Comparison of ENCODE assay signal across 16 cellular contexts in genomic region chr2:101790416-101790815, GRCh38.
DNase-seq lines count a peak whose midpoint lies in the region; ATAC-seq and TF ChIP-seq lines count a peak whose summit lies in the region.
"Had no signal": no experiment of that assay in that cellular context is flagged by ENCODE, and none has a peak within 500 bp of the region (broad histone marks: within the 10 kb centered on the region; RNA-seq: fewer than 3 reads in every experiment).

No MANE protein-coding gene starts in this region.

- peaks cover 2 to 83% (median 67%) of the 10 kb centered on the region in 12 donors for H3K4me1 ChIP-seq in heart left ventricle
- peaks cover 3% of the 10 kb centered on the region for H3K4me1 ChIP-seq in right cardiac atrium (ENCODE audit: control insufficient read depth, insufficient read depth, low read length)
- H3K4me1 ChIP-seq in muscle layer of colon (ENCODE audit: insufficient read depth, low read length), result peaks cover 36% of the 10 kb centered on the region

- TF ChIP-seq CTCF in heart left ventricle (IDR thresholded peaks at IDR 0.05) (no peak), type B pancreatic cell (conservative IDR thresholded peaks at IDR 0.05) (no peak)

- H3K9me3 Mint-ChIP-seq in type B pancreatic cell, result no peaks in the 10 kb centered on the region
- H3K9me3 Mint-ChIP-seq: activated naive CD8-positive, alpha-beta T cell treated with anti-CD3 and anti-CD28 coated beads, Interleukin-2, amount 10 ng/mL, durations not matched to agents 7 days and 5 days; immature natural killer cell; T-helper 2 cell treated with Interferon-gamma antibody and Interleukin-4, amounts not matched to agents 5 μg/mL and 100 μg/mL, for 36 hours had no signal

- H3K27me3 ChIP-seq in heart left ventricle (no peaks in the 10 kb centered on the region), right cardiac atrium (ENCODE audit: control insufficient read depth, insufficient read depth) (no peaks in the 10 kb centered on the region), muscle layer of colon (ENCODE audit: control insufficient read depth in 1 of 2, insufficient read depth in 2 of 2, low read length in 2 of 2) (no peaks in the 10 kb centered on the region)

- no peak for ATAC-seq in heart left ventricle
- no peak for ATAC-seq in right cardiac atrium

- H3K4me3 ChIP-seq in heart left ventricle (no peak overlapping the region), right cardiac atrium (ENCODE audit: low read length) (no peak overlapping the region), muscle layer of colon (ENCODE audit: low read depth in 1 of 2, low read length in 2 of 2) (no peak overlapping the region)

- intact Hi-C loops in heart left ventricle (cut with DNase I), result loop anchor here in 2 of 10 donors (5.0 kb wide), 1 partner anchor 37 kb away; no protein-coding TSS in a partner anchor
- intact Hi-C loops in right cardiac atrium (cut with DNase I), result no loop called here
- intact Hi-C loops in posterior vena cava (cut with DNase I), result no loop called here

- peaks cover 62% of the 10 kb centered on the region for H3K4me1 Mint-ChIP-seq in type B pancreatic cell (ENCODE audit: unreplicated experiment)

- WGBS in heart left ventricle, 4 donors, result 66 to 76% (median 68%) methylated on average over 5 of the region's 5 CpGs
- WGBS in right cardiac atrium, result 61% methylated on average over 5 of the region's 5 CpGs

- H3K36me3 ChIP-seq in heart left ventricle (peaks cover 0 to 4% (median 0%) of the 10 kb centered on the region in 9 donors), muscle layer of colon (ENCODE audit: insufficient read depth, low read length) (no peaks in the 10 kb centered on the region)

- H3K27ac ChIP-seq in heart left ventricle, result peak overlapping the region in 10 of 12 donors; percentile 5 to 66 (median 46)
- H3K27ac ChIP-seq in right cardiac atrium (ENCODE audit: low read length), result no peak overlapping the region
- H3K27ac ChIP-seq in cingulate gyrus (ENCODE audit: low read depth, low read length), result peak overlapping the region; percentile 56
- H3K27ac ChIP-seq in muscle layer of colon (ENCODE audit: low read depth, low read length), result peak overlapping the region; percentile 56
- H3K27ac ChIP-seq: RWPE1 had no signal

- no peak for TF ChIP-seq POLR2A in heart left ventricle (IDR thresholded peaks at IDR 0.05)

- H3K4me3 Mint-ChIP-seq in type B pancreatic cell, result no peak overlapping the region
- H3K4me3 Mint-ChIP-seq: activated naive CD8-positive, alpha-beta T cell treated with anti-CD3 and anti-CD28 coated beads, Interleukin-2, amount 10 ng/mL, durations not matched to agents 7 days and 5 days; immature natural killer cell; T-helper 2 cell treated with Interferon-gamma antibody and Interleukin-4, amounts not matched to agents 5 μg/mL and 100 μg/mL, for 36 hours had no signal

- H3K27ac Mint-ChIP-seq in type B pancreatic cell, result peak overlapping the region; percentile 4
- H3K27ac Mint-ChIP-seq: activated naive CD8-positive, alpha-beta T cell treated with anti-CD3 and anti-CD28 coated beads, Interleukin-2, amount 10 ng/mL, durations not matched to agents 7 days and 5 days; T-helper 2 cell treated with Interferon-gamma antibody and Interleukin-4, amounts not matched to agents 5 μg/mL and 100 μg/mL, for 36 hours had no signal

- peaks cover 5% of the 10 kb centered on the region for H3K36me3 Mint-ChIP-seq in type B pancreatic cell

- no peak overlapping the region for H3K9ac ChIP-seq in muscle layer of colon (ENCODE audit: low read length)

- H3K27me3 Mint-ChIP-seq in type B pancreatic cell, result no peaks in the 10 kb centered on the region
- H3K27me3 Mint-ChIP-seq: activated naive CD8-positive, alpha-beta T cell treated with anti-CD3 and anti-CD28 coated beads, Interleukin-2, amount 10 ng/mL, durations not matched to agents 7 days and 5 days had no signal

- no peak for DNase-seq in heart left ventricle
- no peak for DNase-seq in right cardiac atrium
- no peak for DNase-seq in type B pancreatic cell (ENCODE audit: extremely low spot score, unreplicated experiment)
- no peak for DNase-seq in OCI-M2 (lab: John Stamatoyannopoulos, UW; ENCODE audit: unreplicated experiment)
- no peak for DNase-seq in posterior vena cava (ENCODE audit: low spot score)
- no peak for DNase-seq in iPS-NIHi7 (ENCODE audit: extremely low spot score)
- DNase-seq: activated CD4-positive, alpha-beta T cell treated with anti-CD3 and anti-CD28 coated beads for 48 hours; activated naive CD8-positive, alpha-beta T cell treated with anti-CD3 and anti-CD28 coated beads, Interleukin-2, amount 10 ng/mL, durations not matched to agents 7 days and 5 days; activated T-cell treated with anti-CD3 and anti-CD28 coated beads for 4 hours; immature natural killer cell; NCI-H1048; posterior cingulate gyrus had no signal

- H3K9me3 ChIP-seq in heart left ventricle (no peaks in the 10 kb centered on the region), right cardiac atrium (ENCODE audit: control insufficient read depth, low read length) (no peaks in the 10 kb centered on the region), muscle layer of colon (ENCODE audit: low read length) (no peaks in the 10 kb centered on the region)
